ENCODE assay signal across 34 cellular contexts in genomic region chr13:45314822-45315221, GRCh38. TPM values are rescaled to one million over a fixed set of nuclear protein-coding genes. Genes with fewer than 3 reads are reported as not detected.
DNase-seq lines count a peak whose midpoint lies in the region; ATAC-seq, FAIRE-seq and TF ChIP-seq lines count a peak whose summit lies in the region.
"Had no signal": no experiment of that assay in that cellular context is flagged by ENCODE, and none has a peak within 500 bp of the region (broad histone marks: within the 10 kb centered on the region; RNA-seq: fewer than 3 reads in every experiment).

No MANE protein-coding gene starts in this region.

- POLR2A ChIA-PET in HepG2 (lab: Yijun Ruan, JAX), result interaction anchor here (1.9 to 2.2 kb wide), 3 partner anchors 11 to 26 kb away, joined by 8 to 19 read pairs (median 11); partner anchors contain the start of gene TPT1

- TF ChIP-seq CTCF in HepG2 (CRISPR knock-in tag; IDR thresholded peaks at IDR 0.05) (no peak), right lobe of liver (IDR thresholded peaks at IDR 0.05) (no peak)

- TF ChIP-seq EP300 in HepG2 (IDR thresholded peaks at IDR 0.05; ENCODE audit: low read depth in 2 of 2, low read length in 2 of 2) (no peak), HepG2 (CRISPR knock-in tag; IDR thresholded peaks at IDR 0.05; ENCODE audit: borderline replicate concordance) (no peak)

- TF ChIP-seq RAD21 in HepG2 (CRISPR knock-in tag; IDR thresholded peaks at IDR 0.05), result no peak

- H3K4me1 Mint-ChIP-seq in stimulated activated effector memory CD8-positive, alpha-beta T cell treated with anti-CD3 and anti-CD28 coated beads, Interleukin-12 subunit alpha, Interleukin-12 subunit beta, amount 100 ng/mL, for 72 hours, result peaks cover 19% of the 10 kb centered on the region
- peaks cover 20% of the 10 kb centered on the region for H3K4me1 Mint-ChIP-seq in stimulated activated memory B cell treated with anti-CD40 and anti-IgM and Interleukin-4, amounts not matched to agents 10 μg/mL and 1 μg/mL and 100 μg/mL, for 72 hours

- no peak overlapping the region for H2AFZ ChIP-seq in HepG2 (ENCODE audit: low read length)

- H3K9ac ChIP-seq in HepG2 (ENCODE audit: insufficient read depth, low read depth, low read length), result no peak overlapping the region
- H3K9ac ChIP-seq: BLaER1; BLaER1 treated with 17β-estradiol and CSF1 and Interleukin-3, amounts not matched to agents 10 nM and 100 nM had no signal

- no peaks in the 10 kb centered on the region for H4K20me1 ChIP-seq in HepG2 (ENCODE audit: insufficient read depth, low read length)
- H4K20me1 ChIP-seq: BLaER1; BLaER1 treated with 17β-estradiol and CSF1 and Interleukin-3, amounts not matched to agents 10 nM and 100 nM had no signal

- WGBS in HepG2 (ENCODE audit: low lambda C conversion rate), result 78% methylated on average over 8 of the region's 10 CpGs
- WGBS in right lobe of liver (ENCODE audit: insufficient coverage, low coverage, low lambda C conversion rate, missing lambda C conversion rate), result 95% methylated on average over 5 of the region's 10 CpGs

- DNase-seq in HepG2 (ENCODE audit: low spot score) (no peak), right lobe of liver (no peak), ecto neural progenitor cell (ENCODE audit: low spot score) (no peak), glomerular visceral epithelial cell (ENCODE audit: extremely low spot score) (no peak)
- DNase-seq in stimulated activated effector memory CD8-positive, alpha-beta T cell treated with anti-CD3 and anti-CD28 coated beads, Interleukin-12 subunit alpha, Interleukin-12 subunit beta, amount 100 ng/mL, for 72 hours (ENCODE audit: low spot score in 2 of 2), result no peak
- DNase-seq: 8988T; ACHN; AML-193; BE2C; C1 segment of cervical spinal cord; Caco-2; Calu3; CD4-positive, alpha-beta memory T cell; CD4-positive, alpha-beta T cell; CD4-positive, CD25-positive, alpha-beta regulatory T cell; CD8-positive, alpha-beta memory T cell; CD8-positive, alpha-beta T cell; COR-L47; DMS 273 treated with DMSO at 0.1 percent for 48 hours; DMS153; DMS79; DMS79 treated with DMSO at 0.1 percent for 48 hours; DND-41; EL had no signal

- no peaks in the 10 kb centered on the region for H3K79me2 ChIP-seq in HepG2 (ENCODE audit: insufficient read depth, low read length)

- H3K36me3 Mint-ChIP-seq in stimulated activated effector memory CD8-positive, alpha-beta T cell treated with anti-CD3 and anti-CD28 coated beads, Interleukin-12 subunit alpha, Interleukin-12 subunit beta, amount 100 ng/mL, for 72 hours, result peaks cover 5% of the 10 kb centered on the region
- no peaks in the 10 kb centered on the region for H3K36me3 Mint-ChIP-seq in stimulated activated memory B cell treated with anti-CD40 and anti-IgM and Interleukin-4, amounts not matched to agents 10 μg/mL and 1 μg/mL and 100 μg/mL, for 72 hours
- H3K36me3 Mint-ChIP-seq: CD14-positive monocyte; CD4-positive, alpha-beta memory T cell; CD4-positive, CD25-positive, alpha-beta regulatory T cell; CD8-positive, alpha-beta memory T cell; CD8-positive, alpha-beta T cell had no signal

- no TSS peak for BruUV-seq in HepG2 (replicated peaks; lab: Mats Ljungman, UMichigan)

- peak overlapping the region; percentile 73 for H3K27ac Mint-ChIP-seq in stimulated activated effector memory CD8-positive, alpha-beta T cell treated with anti-CD3 and anti-CD28 coated beads, Interleukin-12 subunit alpha, Interleukin-12 subunit beta, amount 100 ng/mL, for 72 hours
- H3K27ac Mint-ChIP-seq in stimulated activated memory B cell treated with anti-CD40 and anti-IgM and Interleukin-4, amounts not matched to agents 10 μg/mL and 1 μg/mL and 100 μg/mL, for 72 hours, result no peak overlapping the region
- H3K27ac Mint-ChIP-seq: B cell; CD4-positive, alpha-beta T cell; CD4-positive, CD25-positive, alpha-beta regulatory T cell; CD8-positive, alpha-beta memory T cell; CD8-positive, alpha-beta T cell had no signal

- intact Hi-C loops in HepG2 (cut with micrococcal nuclease; ENCODE audit: unreplicated experiment) (no loop called here), right lobe of liver (cut with DNase I) (no loop called here)

- H3K27me3 Mint-ChIP-seq in stimulated activated memory B cell treated with anti-CD40 and anti-IgM and Interleukin-4, amounts not matched to agents 10 μg/mL and 1 μg/mL and 100 μg/mL, for 72 hours, result peaks cover 17% of the 10 kb centered on the region
- H3K27me3 Mint-ChIP-seq: CD4-positive, alpha-beta memory T cell; CD4-positive, alpha-beta T cell had no signal

- no peak overlapping the region for H3K4me2 ChIP-seq in HepG2 (ENCODE audit: low read depth, low read length)
- H3K4me2 ChIP-seq: A549, BLaER1 had no signal

- H3K36me3 ChIP-seq in HepG2 (replicated peaks in 1 of 2; ENCODE audit: control insufficient read depth in 1 of 2, insufficient read depth in 2 of 2, low read length in 2 of 2) (no peaks in the 10 kb centered on the region), right lobe of liver (no peaks in the 10 kb centered on the region)
- H3K36me3 ChIP-seq: BE2C; BLaER1; BLaER1 treated with 17β-estradiol and CSF1 and Interleukin-3, amounts not matched to agents 10 nM and 100 nM had no signal

- no peak for TF ChIP-seq POLR2A in HepG2 (IDR thresholded peaks at IDR 0.05; ENCODE audit: insufficient read depth in 1 of 2, low read depth in 2 of 2, low read length in 2 of 2)
- TF ChIP-seq POLR2A in right lobe of liver (IDR thresholded peaks at IDR 0.05), result no peak

- H3K27me3 ChIP-seq in HepG2 (ENCODE audit: control insufficient read depth in 1 of 2, insufficient read depth in 2 of 2, low read length in 2 of 2) (no peaks in the 10 kb centered on the region; a peak in 1 of 5 replicates), right lobe of liver (no peaks in the 10 kb centered on the region)
- H3K27me3 ChIP-seq: BE2C had no signal

- no peak overlapping the region for H3K4me3 ChIP-seq in HepG2 (replicated peaks in 1 of 3; ENCODE audit: insufficient read depth in 1 of 3, low read depth in 2 of 3, low read length in 3 of 3)
- H3K4me3 ChIP-seq in right lobe of liver, result no peak overlapping the region
- H3K4me3 ChIP-seq: A549; BLaER1; BLaER1 treated with 17β-estradiol and CSF1 and Interleukin-3, amounts not matched to agents 10 nM and 100 nM had no signal

- no peaks in the 10 kb centered on the region for H3K9me3 Mint-ChIP-seq in stimulated activated effector memory CD8-positive, alpha-beta T cell treated with anti-CD3 and anti-CD28 coated beads, Interleukin-12 subunit alpha, Interleukin-12 subunit beta, amount 100 ng/mL, for 72 hours
- no peaks in the 10 kb centered on the region for H3K9me3 Mint-ChIP-seq in stimulated activated memory B cell treated with anti-CD40 and anti-IgM and Interleukin-4, amounts not matched to agents 10 μg/mL and 1 μg/mL and 100 μg/mL, for 72 hours
- H3K9me3 Mint-ChIP-seq: CD4-positive, alpha-beta T cell; CD8-positive, alpha-beta memory T cell; CD8-positive, alpha-beta T cell had no signal

- in situ Hi-C loops in HepG2 (cut with HindIII; ENCODE audit: extremely low pct_ligation_motif_present, low pct_unique_long_range_greater_than_20kb), result loop anchor here (5.0 kb wide), 1 partner anchor 268 kb away; no protein-coding TSS in a partner anchor

- no peak for FAIRE-seq in HepG2 (lab: Jason Lieb, UNC)
- FAIRE-seq: A204.1, A549, D721Med had no signal

- H3K4me1 ChIP-seq in HepG2 (ENCODE audit: insufficient read depth, low read length) (peaks cover 42% of the 10 kb centered on the region), right lobe of liver (peaks cover 0 to 20% (median 3%) of the 10 kb centered on the region in 4 donors)
- H3K4me1 ChIP-seq: BE2C had no signal

- CTCF ChIA-PET in HepG2 (lab: Yijun Ruan, JAX; ENCODE audit: low intra/inter-chr PET ratio, low total read pairs), result no interaction called here

- no peak overlapping the region for H3K27ac ChIP-seq in HepG2 (ENCODE audit: extremely low read length, insufficient read depth, low read length)
- no peak overlapping the region for H3K27ac ChIP-seq in right lobe of liver
- H3K27ac ChIP-seq: 22Rv1; BLaER1; BLaER1 treated with 17β-estradiol and CSF1 and Interleukin-3, amounts not matched to agents 10 nM and 100 nM; C4-2B had no signal

- ATAC-seq in HepG2 (no peak), right lobe of liver (no peak)
- ATAC-seq in stimulated activated effector memory CD8-positive, alpha-beta T cell treated with anti-CD3 and anti-CD28 coated beads, Interleukin-12 subunit alpha, Interleukin-12 subunit beta, amount 100 ng/mL, for 72 hours, result no peak
- ATAC-seq in stimulated activated memory B cell treated with anti-CD40 and anti-IgM and Interleukin-4, amounts not matched to agents 10 μg/mL and 1 μg/mL and 100 μg/mL, for 72 hours, result peak; percentile 48
- ATAC-seq: A549; CD8-positive, alpha-beta T cell had no signal

- H3K4me3 Mint-ChIP-seq in stimulated activated effector memory CD8-positive, alpha-beta T cell treated with anti-CD3 and anti-CD28 coated beads, Interleukin-12 subunit alpha, Interleukin-12 subunit beta, amount 100 ng/mL, for 72 hours, result no peak overlapping the region
- H3K4me3 Mint-ChIP-seq in stimulated activated memory B cell treated with anti-CD40 and anti-IgM and Interleukin-4, amounts not matched to agents 10 μg/mL and 1 μg/mL and 100 μg/mL, for 72 hours, result no peak overlapping the region
- H3K4me3 Mint-ChIP-seq: B cell; CD14-positive monocyte; CD4-positive, alpha-beta memory T cell; CD4-positive, alpha-beta T cell; CD4-positive, CD25-positive, alpha-beta regulatory T cell; CD8-positive, alpha-beta T cell had no signal

- H3K9me3 ChIP-seq in HepG2 (ENCODE audit: low read length) (no peaks in the 10 kb centered on the region), right lobe of liver (no peaks in the 10 kb centered on the region)
- H3K9me3 ChIP-seq: A549; BE2C; BLaER1; BLaER1 treated with 17β-estradiol and CSF1 and Interleukin-3, amounts not matched to agents 10 nM and 100 nM; Caco-2 had no signal

RNA-seq across cellular contexts. Expression of gene TPT1, which starts 26.2 kb away (rescaled TPM):
- 2,953 and 3,643 TPM in 2 replicates for total RNA-seq in HepG2 (2016; rRNA removed; fragmentation: Illumina TruSeq; extraction: Trizol)
- 5,303 and 6,664 TPM in 2 replicates for total RNA-seq in HepG2 (2016; cell fraction: cytosol; rRNA removed; fragmentation: Illumina TruSeq; extraction: Trizol; ENCODE audit: low read depth)
- total RNA-seq in HepG2 (2016; cell fraction: insoluble cytoplasmic fraction; rRNA removed; fragmentation: Illumina TruSeq; extraction: Trizol), result 2,970 and 3,542 TPM in 2 replicates
- 9,739 and 11,902 TPM in 2 replicates for total RNA-seq in HepG2 (2016; cell fraction: membrane; rRNA removed; fragmentation: Illumina TruSeq; extraction: Trizol)
- 1,024 and 1,100 TPM in 2 replicates for total RNA-seq in HepG2 (2016; cell fraction: nucleus; rRNA removed; fragmentation: Illumina TruSeq; extraction: Trizol)
- 3,043 and 3,594 TPM in 2 replicates for polyA plus RNA-seq in HepG2 (2011; rRNA removed)
- polyA plus RNA-seq in HepG2 (2011; cell fraction: cytosol; rRNA removed), result 2,836 and 4,004 TPM in 2 replicates
- polyA plus RNA-seq in HepG2 (2011; cell fraction: nucleus; rRNA removed), result 570 and 845 TPM in 2 replicates
- polyA plus RNA-seq in HepG2 (2012), result 5,337 and 5,704 TPM in 2 replicates
- polyA plus RNA-seq in HepG2 (2016; cell fraction: cytosol; fragmentation: Illumina TruSeq; extraction: Trizol; ENCODE audit: low read depth), result 11,602 and 12,956 TPM in 2 replicates
- 5,783 and 5,848 TPM in 2 replicates for polyA plus RNA-seq in HepG2 (2016; cell fraction: insoluble cytoplasmic fraction; fragmentation: Illumina TruSeq; extraction: Trizol; ENCODE audit: low read depth)
- 16,998 and 18,264 TPM in 2 replicates for polyA plus RNA-seq in HepG2 (2016; cell fraction: membrane; fragmentation: Illumina TruSeq; extraction: Trizol; ENCODE audit: low read depth)
- 2,722 and 2,790 TPM in 2 replicates for polyA plus RNA-seq in HepG2 (2016; cell fraction: nucleus; fragmentation: Illumina TruSeq; extraction: Trizol; ENCODE audit: insufficient read depth, low read depth)
- polyA minus RNA-seq in HepG2 (2011; rRNA and poly(A)+ RNA removed; ENCODE audit: low replicate concordance), result 500 and 577 TPM in 2 replicates
- polyA minus RNA-seq in HepG2 (2011; cell fraction: cytosol; rRNA and poly(A)+ RNA removed), result 1,023 and 1,248 TPM in 2 replicates
- polyA minus RNA-seq in HepG2 (2011; cell fraction: nucleus; rRNA and poly(A)+ RNA removed), result 474 and 559 TPM in 2 replicates
- 1,000 to 10,000 TPM; 1,466 to 3,393 (median 2,295) TPM for total RNA-seq in right lobe of liver
